Comparison of ENCODE assay signal across 8 cellular contexts in genomic region chr19:46788101-46788967, GRCh38. TPM values are rescaled to one million over a fixed set of nuclear protein-coding genes. Genes with fewer than 3 reads are reported as not detected.
DNase-seq lines count a peak whose midpoint lies in the region; ATAC-seq and TF ChIP-seq lines count a peak whose summit lies in the region.

Gene SLC1A5 (minus strand): TSS chr19:46788594. CDS start chr19:46787965, 629 bp downstream.

- H3K27me3 ChIP-seq in cardiac muscle cell (no peaks in the 10 kb centered on the region), trophoblast cell (ENCODE audit: insufficient read depth, low read length) (no peaks in the 10 kb centered on the region), tibial nerve (no peaks in the 10 kb centered on the region)

- no peaks in the 10 kb centered on the region for H3K36me3 ChIP-seq in cardiac muscle cell
- peaks cover 8 to 13% of the 10 kb centered on the region in 2 experiments for H3K36me3 ChIP-seq in trophoblast cell (ENCODE audit: control insufficient read depth in 1 of 2, insufficient read depth in 2 of 2, low read length in 2 of 2)
- H3K36me3 ChIP-seq in tibial nerve, result peaks cover 0 to 6% (median 0%) of the 10 kb centered on the region in 3 donors

- H3K27ac ChIP-seq in cardiac muscle cell, result peak within 1 kb of the TSS; percentile 13
- peak within 1 kb of the TSS; percentile 72 for H3K27ac ChIP-seq in trophoblast cell (ENCODE audit: low read depth, low read length)
- peak within 1 kb of the TSS; percentile 87 to 92 (median 90) for H3K27ac ChIP-seq in tibial nerve

- peak within 1 kb of the TSS; percentile 98 for H3K27ac Mint-ChIP-seq in activated naive CD8-positive, alpha-beta T cell treated with anti-CD3 and anti-CD28 coated beads for 36 hours

- peak within 1 kb of the TSS; percentile 84 for H2BK120ac ChIP-seq in trophoblast cell (ENCODE audit: insufficient read depth, low read length, poor library complexity)

- no peaks in the 10 kb centered on the region for H3K9me3 ChIP-seq in cardiac muscle cell (ENCODE audit: low read depth)
- H3K9me3 ChIP-seq in trophoblast cell (ENCODE audit: insufficient read depth, low read depth, low read length), result no peaks in the 10 kb centered on the region
- no peaks in the 10 kb centered on the region for H3K9me3 ChIP-seq in tibial nerve

- no peaks in the 10 kb centered on the region for H3K9me3 Mint-ChIP-seq in activated naive CD8-positive, alpha-beta T cell treated with anti-CD3 and anti-CD28 coated beads for 36 hours

- H3K9ac ChIP-seq in trophoblast cell (ENCODE audit: low read length), result peak within 1 kb of the TSS; percentile 72

- H3K18ac ChIP-seq in trophoblast cell (ENCODE audit: low read length), result peak within 1 kb of the TSS; percentile 85

- peak within 1 kb of the TSS; percentile 81 for H4K91ac ChIP-seq in trophoblast cell (ENCODE audit: low read depth, low read length)

- H3K36me3 Mint-ChIP-seq in activated naive CD8-positive, alpha-beta T cell treated with anti-CD3 and anti-CD28 coated beads for 36 hours, result peaks cover 46% of the 10 kb centered on the region

- peaks cover 41% of the 10 kb centered on the region for H3K79me1 ChIP-seq in trophoblast cell (ENCODE audit: low read length)

- DNase-seq in GM10266 (ENCODE audit: extremely low spot score), result peak; percentile 99
- DNase-seq in NCI-H1436 (lab: John Stamatoyannopoulos, UW), result peak; percentile 95
- peak; percentile 78 to 93 for DNase-seq in SW 1271 (lab: John Stamatoyannopoulos, UW)
- DNase-seq in activated naive CD8-positive, alpha-beta T cell treated with anti-CD3 and anti-CD28 coated beads for 36 hours, result peak; percentile 99
- peak; percentile 98 for DNase-seq in cardiac muscle cell (ENCODE audit: low read depth in 1 of 2, low spot score in 1 of 2)
- peak; percentile 95 to 96 for DNase-seq in trophoblast cell
- DNase-seq in tibial nerve (ENCODE audit: low spot score in 2 of 2), result peak; percentile 96 to 98

- peaks cover 9% of the 10 kb centered on the region for H3K4me1 ChIP-seq in cardiac muscle cell (ENCODE audit: low read depth)
- H3K4me1 ChIP-seq in trophoblast cell (ENCODE audit: control insufficient read depth in 1 of 2, insufficient read depth in 2 of 2, low read length in 2 of 2), result peaks cover 23 to 32% of the 10 kb centered on the region in 2 experiments
- H3K4me1 ChIP-seq in tibial nerve, result peaks cover 0 to 46% (median 27%) of the 10 kb centered on the region in 4 donors

- no CpG with 5 or more reads among the region's 52 CpGs for WGBS in trophoblast cell (ENCODE audit: extremely low coverage, insufficient coverage, insufficient read length)
- WGBS in tibial nerve, 2 donors, result 1% methylated on average over 39 to 51 of the region's 52 CpGs

- H3K27me3 Mint-ChIP-seq in activated naive CD8-positive, alpha-beta T cell treated with anti-CD3 and anti-CD28 coated beads for 36 hours, result no peaks in the 10 kb centered on the region

- H2BK5ac ChIP-seq in trophoblast cell (ENCODE audit: low read depth, low read length, poor library complexity), result peak within 1 kb of the TSS; percentile 83

- peak; percentile 69 for ATAC-seq in HG02678 (IDR thresholded peaks at IDR 0.05; ENCODE audit: unreplicated experiment)

- no peak for TF ChIP-seq CTCF in GM10266 (IDR thresholded peaks at IDR 0.05; ENCODE audit: control insufficient read depth, insufficient read depth, low read depth, missing control alignments)
- TF ChIP-seq CTCF in cardiac muscle cell (IDR thresholded peaks at IDR 0.05; ENCODE audit: low read depth, low read length), result no peak
- peak in 1 of 5 experiments; percentile 26 for TF ChIP-seq CTCF in tibial nerve (IDR thresholded peaks at IDR 0.05)

- H4K8ac ChIP-seq in trophoblast cell (ENCODE audit: low read depth, low read length), result peak within 1 kb of the TSS; percentile 10

- peaks cover 33% of the 10 kb centered on the region for H3K4me1 Mint-ChIP-seq in activated naive CD8-positive, alpha-beta T cell treated with anti-CD3 and anti-CD28 coated beads for 36 hours

- H4K12ac ChIP-seq in trophoblast cell (ENCODE audit: low read depth, low read length), result peak within 1 kb of the TSS; percentile 29

- H2BK12ac ChIP-seq in trophoblast cell (ENCODE audit: low read length), result peak within 1 kb of the TSS; percentile 38

- H3K14ac ChIP-seq in trophoblast cell (ENCODE audit: low read length), result peak within 1 kb of the TSS; percentile 95

- TF ChIP-seq POLR2A in tibial nerve (IDR thresholded peaks at IDR 0.05), result peak; percentile 97 to 98

- peaks cover 28% of the 10 kb centered on the region for H3K79me2 ChIP-seq in trophoblast cell (ENCODE audit: control insufficient read depth, insufficient read depth, low read length, poor library complexity)

- peak within 1 kb of the TSS; percentile 40 for H3K4ac ChIP-seq in trophoblast cell (ENCODE audit: low read depth, low read length)

- peak within 1 kb of the TSS; percentile 92 for H3K4me3 Mint-ChIP-seq in activated naive CD8-positive, alpha-beta T cell treated with anti-CD3 and anti-CD28 coated beads for 36 hours

- peak within 1 kb of the TSS; percentile 88 for H3K4me2 ChIP-seq in trophoblast cell (ENCODE audit: low read length)

- H3K4me3 ChIP-seq in cardiac muscle cell (peak within 1 kb of the TSS; percentile 45), trophoblast cell (ENCODE audit: low read depth, low read length) (peak within 1 kb of the TSS; percentile 84), tibial nerve (peak within 1 kb of the TSS; percentile 72 to 87 (median 82))

- no peak within 1 kb of the TSS for H3K23ac ChIP-seq in trophoblast cell (ENCODE audit: low read length)

- peak; percentile 20 to 99 for TF ChIP-seq EP300 in tibial nerve (IDR thresholded peaks at IDR 0.05)

- peak within 1 kb of the TSS; percentile 81 for H2AK5ac ChIP-seq in trophoblast cell (ENCODE audit: low read length)

- peak within 1 kb of the TSS; percentile 4 for H2AFZ ChIP-seq in trophoblast cell (ENCODE audit: insufficient read depth, low read length, poor library complexity)

RNA-seq across cellular contexts. Expression of gene SLC1A5, which starts in this region (rescaled TPM):
- 100 to 1,000 TPM; 299 to 309 TPM for total RNA-seq in activated naive CD8-positive, alpha-beta T cell treated with anti-CD3 and anti-CD28 coated beads for 36 hours
- 37.9 and 63.6 TPM in 2 replicates for total RNA-seq in cardiac muscle cell
- polyA plus RNA-seq in cardiac muscle cell, result 43.0 and 64.9 TPM in 2 replicates
- polyA plus RNA-seq in trophoblast cell (2013), result 134 and 139 TPM in 2 replicates
- total RNA-seq in tibial nerve, result 100 to 1,000 TPM in 1 of 4 donors, 10 to 100 TPM in 3; 76.8 to 107 (median 83.4) TPM

Comparison
In these comparisons a context has a peak if more than half of its experiments do, and no peak if none do; other contexts are left out.
1. Peak in every context shown above with its lines: DNase-seq, ATAC-seq, H3K4me3 ChIP-seq and H3K27ac ChIP-seq.
2. H3K27ac ChIP-seq: peak in every context shown above with its lines; median percentile 90 in tibial nerve; 72 in trophoblast cell; 13 in cardiac muscle cell.